In genomic region chr2:100902833-100903405, GRCh38 we compare ENCODE assay signal across 12 cellular contexts.
DNase-seq lines count a peak whose midpoint lies in the region; ATAC-seq and TF ChIP-seq lines count a peak whose summit lies in the region.
"Had no signal": no experiment of that assay in that cellular context is flagged by ENCODE, and none has a peak within 500 bp of the region (broad histone marks: within the 10 kb centered on the region; RNA-seq: fewer than 3 reads in every experiment).

No MANE protein-coding gene starts in this region.

- H3K27ac ChIP-seq in A673 (ENCODE audit: low read depth, low read length, poor library complexity, severe bottlenecking): peak overlapping the region; percentile 79
- H3K27ac ChIP-seq: spleen had no signal

- intact Hi-C loops in A673 (cut with micrococcal nuclease; ENCODE audit: unreplicated experiment): no loop called here

- no TSS peak for BruUV-seq in A673 (replicated peaks; lab: Mats Ljungman, UMichigan)

- H3K36me3 Mint-ChIP-seq in HFFc6 (ENCODE audit: low read depth): peaks cover 46% of the 10 kb centered on the region
- H3K36me3 Mint-ChIP-seq in natural killer cell treated with Interleukin-12 subunit alpha and Interleukin-12 subunit beta and Interleukin-15 and Interleukin-18, amount 100 ng/mL, for 72 hours: no peaks in the 10 kb centered on the region

- DNase-seq in A673 (ENCODE audit: low spot score): peak; percentile 82
- DNase-seq in HFFc6: peak; percentile 99
- DNase-seq in amniotic stem cell (lab: John Stamatoyannopoulos, UW): peak; percentile 88
- DNase-seq in islet precursor cell: peak; percentile 84
- no peak for DNase-seq in natural killer cell treated with Interleukin-12 subunit alpha and Interleukin-12 subunit beta and Interleukin-15 and Interleukin-18, amount 100 ng/mL, for 72 hours (ENCODE audit: low spot score)
- DNase-seq in activated gamma-delta T cell (lab: John Stamatoyannopoulos, UW): no peak
- DNase-seq in stimulated activated CD4-positive, alpha-beta T cell treated with anti-CD3 and anti-CD28 coated beads, Interleukin-4, amount 100 ng/mL, for 4 hours: no peak
- no peak for DNase-seq in T-helper 9 cell
- DNase-seq: NCI-H1436 treated with DMSO at 0.1 percent for 48 hours, spleen, substantia nigra had no signal

- H3K36me3 ChIP-seq in A673 (ENCODE audit: insufficient read depth, low read length, poor library complexity, severe bottlenecking): no peaks in the 10 kb centered on the region
- H3K36me3 ChIP-seq: spleen had no signal

- H3K4me1 ChIP-seq in A673 (ENCODE audit: insufficient read depth, low read length, poor library complexity, severe bottlenecking): peaks cover 25% of the 10 kb centered on the region

- H3K9me3 Mint-ChIP-seq in HFFc6: 0 out of 2 replicates have a peak, but pooled peaks cover 4% of the 10 kb centered on the region
- H3K9me3 Mint-ChIP-seq in natural killer cell treated with Interleukin-12 subunit alpha and Interleukin-12 subunit beta and Interleukin-15 and Interleukin-18, amount 100 ng/mL, for 72 hours: no peaks in the 10 kb centered on the region

- no peak for TF ChIP-seq CTCF in A673 (conservative IDR thresholded peaks at IDR 0.05; ENCODE audit: low read depth, low read length)
- TF ChIP-seq CTCF in HFFc6 (IDR thresholded peaks at IDR 0.05): peak; percentile 39; the same call in 1 of the 2 replicates

- H3K4me3 Mint-ChIP-seq in HFFc6: peak overlapping the region; percentile 60
- H3K4me3 Mint-ChIP-seq in natural killer cell treated with Interleukin-12 subunit alpha and Interleukin-12 subunit beta and Interleukin-15 and Interleukin-18, amount 100 ng/mL, for 72 hours: no peak overlapping the region
- H3K4me3 Mint-ChIP-seq: activated naive CD8-positive, alpha-beta T cell had no signal

- peaks cover 64% of the 10 kb centered on the region for H3K4me1 Mint-ChIP-seq in HFFc6 (ENCODE audit: low read depth)
- no peaks in the 10 kb centered on the region for H3K4me1 Mint-ChIP-seq in natural killer cell treated with Interleukin-12 subunit alpha and Interleukin-12 subunit beta and Interleukin-15 and Interleukin-18, amount 100 ng/mL, for 72 hours (ENCODE audit: low read depth in 2 of 2)

- no peak for ATAC-seq in natural killer cell treated with Interleukin-12 subunit alpha and Interleukin-12 subunit beta and Interleukin-15 and Interleukin-18, amount 100 ng/mL, for 72 hours

- POLR2A ChIA-PET in A673 (lab: Charles Lee; ENCODE audit: low non-redundant PET): no interaction called here

- H3K4me3 ChIP-seq in A673 (ENCODE audit: low read depth, low read length, poor library complexity, severe bottlenecking): no peak overlapping the region
- H3K4me3 ChIP-seq: spleen had no signal

- no peaks in the 10 kb centered on the region for H3K27me3 Mint-ChIP-seq in HFFc6 (ENCODE audit: insufficient read depth)
- peaks cover 16 to 24% of the 10 kb centered on the region in 2 donors for H3K27me3 Mint-ChIP-seq in natural killer cell treated with Interleukin-12 subunit alpha and Interleukin-12 subunit beta and Interleukin-15 and Interleukin-18, amount 100 ng/mL, for 72 hours
- H3K27me3 Mint-ChIP-seq: activated naive CD8-positive, alpha-beta T cell had no signal

- CTCF ChIA-PET in A673 (lab: Charles Lee): no interaction called here

- H3K27ac Mint-ChIP-seq in HFFc6: peak overlapping the region; percentile 87
- H3K27ac Mint-ChIP-seq in natural killer cell treated with Interleukin-12 subunit alpha and Interleukin-12 subunit beta and Interleukin-15 and Interleukin-18, amount 100 ng/mL, for 72 hours: no peak overlapping the region
- H3K27ac Mint-ChIP-seq: activated naive CD8-positive, alpha-beta T cell had no signal

- H3K27me3 ChIP-seq in A673 (replicated peaks; ENCODE audit: insufficient read depth, low read depth, low read length, poor library complexity): no peaks in the 10 kb centered on the region
- H3K27me3 ChIP-seq: spleen had no signal

- H3K9me3 ChIP-seq in A673 (ENCODE audit: low read depth, low read length, poor library complexity, severe bottlenecking): peaks cover 4% of the 10 kb centered on the region

Comparison
In these comparisons a context has a peak if more than half of its experiments do, and no peak if none do; other contexts are left out.
1. DNase-seq: peak in A673 (single experiment), HFFc6 (single experiment), amniotic stem cell (single experiment) and islet precursor cell (single experiment); none in natural killer cell treated with Interleukin-12 subunit alpha and Interleukin-12 subunit beta and Interleukin-15 and Interleukin-18, amount 100 ng/mL, for 72 hours (single experiment), activated gamma-delta T cell (single experiment), stimulated activated CD4-positive, alpha-beta T cell treated with anti-CD3 and anti-CD28 coated beads, Interleukin-4, amount 100 ng/mL, for 4 hours (0 of 2) and T-helper 9 cell (single experiment).